1 cellular context compared by ENCODE assay signal in the genomic region with DNA sequence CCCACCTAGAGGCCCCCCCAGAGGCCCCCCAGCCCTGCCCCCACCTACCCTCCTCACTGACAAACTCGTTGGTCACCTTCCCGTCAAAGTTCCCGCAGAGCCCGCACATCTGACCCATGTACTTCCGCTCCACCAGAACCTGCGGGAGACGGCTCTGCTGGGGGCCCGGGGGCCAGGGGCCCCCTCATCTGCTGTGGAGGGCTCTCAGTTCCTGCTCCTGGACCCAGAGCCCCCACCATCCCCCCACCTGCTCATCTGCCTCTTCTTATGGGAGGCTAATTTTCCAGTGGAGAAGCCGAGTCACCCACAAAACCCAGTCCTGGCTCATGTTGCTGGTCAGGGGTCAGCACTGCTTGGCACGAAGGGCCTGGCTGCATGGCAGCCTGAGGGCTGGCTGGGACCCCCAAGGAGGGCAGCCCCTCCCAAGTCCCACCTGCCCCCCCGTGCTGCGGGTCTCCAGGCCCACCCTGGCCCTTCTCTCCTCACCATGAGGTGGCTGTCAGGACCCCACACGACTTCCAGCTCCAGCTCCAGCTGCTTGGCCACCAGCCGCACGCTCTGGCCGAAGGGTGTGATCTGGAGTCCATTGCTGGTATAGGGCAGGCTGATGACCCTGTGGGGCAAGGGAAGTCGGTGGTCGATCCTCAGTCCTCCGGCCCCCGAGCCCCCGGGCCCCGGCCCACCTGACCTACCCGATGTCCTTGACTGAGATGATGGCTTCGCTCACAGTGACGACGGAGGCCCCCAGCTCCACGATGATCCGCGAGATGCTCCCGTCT.
TF ChIP-seq lines count a peak whose summit lies in the region.

No MANE protein-coding gene starts in this region.

TF ChIP-seq in WTC11, 78 proteins besides CTCF, POLR2A, EP300 and RAD21 (continued from another document):
- TF ChIP-seq, protein P1, sequence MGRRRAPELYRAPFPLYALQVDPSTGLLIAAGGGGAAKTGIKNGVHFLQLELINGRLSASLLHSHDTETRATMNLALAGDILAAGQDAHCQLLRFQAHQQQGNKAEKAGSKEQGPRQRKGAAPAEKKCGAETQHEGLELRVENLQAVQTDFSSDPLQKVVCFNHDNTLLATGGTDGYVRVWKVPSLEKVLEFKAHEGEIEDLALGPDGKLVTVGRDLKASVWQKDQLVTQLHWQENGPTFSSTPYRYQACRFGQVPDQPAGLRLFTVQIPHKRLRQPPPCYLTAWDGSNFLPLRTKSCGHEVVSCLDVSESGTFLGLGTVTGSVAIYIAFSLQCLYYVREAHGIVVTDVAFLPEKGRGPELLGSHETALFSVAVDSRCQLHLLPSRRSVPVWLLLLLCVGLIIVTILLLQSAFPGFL (CRISPR knock-in tag; IDR thresholded peaks at IDR 0.05; ENCODE audit: borderline replicate concordance), result no peak
- TF ChIP-seq, protein P2, sequence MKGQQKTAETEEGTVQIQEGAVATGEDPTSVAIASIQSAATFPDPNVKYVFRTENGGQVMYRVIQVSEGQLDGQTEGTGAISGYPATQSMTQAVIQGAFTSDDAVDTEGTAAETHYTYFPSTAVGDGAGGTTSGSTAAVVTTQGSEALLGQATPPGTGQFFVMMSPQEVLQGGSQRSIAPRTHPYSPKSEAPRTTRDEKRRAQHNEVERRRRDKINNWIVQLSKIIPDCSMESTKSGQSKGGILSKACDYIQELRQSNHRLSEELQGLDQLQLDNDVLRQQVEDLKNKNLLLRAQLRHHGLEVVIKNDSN (CRISPR knock-in tag; IDR thresholded peaks at IDR 0.05), result no peak
- TF ChIP-seq ATF1 (CRISPR knock-in tag; IDR thresholded peaks at IDR 0.05) (no peak), FOXJ3 (CRISPR knock-in tag; IDR thresholded peaks at IDR 0.05; ENCODE audit: borderline replicate concordance) (no peak), ZNF671 (CRISPR knock-in tag; IDR thresholded peaks at IDR 0.05) (no peak), NFE2L1 (CRISPR knock-in tag; IDR thresholded peaks at IDR 0.05) (no peak)
- TF ChIP-seq, protein P3, sequence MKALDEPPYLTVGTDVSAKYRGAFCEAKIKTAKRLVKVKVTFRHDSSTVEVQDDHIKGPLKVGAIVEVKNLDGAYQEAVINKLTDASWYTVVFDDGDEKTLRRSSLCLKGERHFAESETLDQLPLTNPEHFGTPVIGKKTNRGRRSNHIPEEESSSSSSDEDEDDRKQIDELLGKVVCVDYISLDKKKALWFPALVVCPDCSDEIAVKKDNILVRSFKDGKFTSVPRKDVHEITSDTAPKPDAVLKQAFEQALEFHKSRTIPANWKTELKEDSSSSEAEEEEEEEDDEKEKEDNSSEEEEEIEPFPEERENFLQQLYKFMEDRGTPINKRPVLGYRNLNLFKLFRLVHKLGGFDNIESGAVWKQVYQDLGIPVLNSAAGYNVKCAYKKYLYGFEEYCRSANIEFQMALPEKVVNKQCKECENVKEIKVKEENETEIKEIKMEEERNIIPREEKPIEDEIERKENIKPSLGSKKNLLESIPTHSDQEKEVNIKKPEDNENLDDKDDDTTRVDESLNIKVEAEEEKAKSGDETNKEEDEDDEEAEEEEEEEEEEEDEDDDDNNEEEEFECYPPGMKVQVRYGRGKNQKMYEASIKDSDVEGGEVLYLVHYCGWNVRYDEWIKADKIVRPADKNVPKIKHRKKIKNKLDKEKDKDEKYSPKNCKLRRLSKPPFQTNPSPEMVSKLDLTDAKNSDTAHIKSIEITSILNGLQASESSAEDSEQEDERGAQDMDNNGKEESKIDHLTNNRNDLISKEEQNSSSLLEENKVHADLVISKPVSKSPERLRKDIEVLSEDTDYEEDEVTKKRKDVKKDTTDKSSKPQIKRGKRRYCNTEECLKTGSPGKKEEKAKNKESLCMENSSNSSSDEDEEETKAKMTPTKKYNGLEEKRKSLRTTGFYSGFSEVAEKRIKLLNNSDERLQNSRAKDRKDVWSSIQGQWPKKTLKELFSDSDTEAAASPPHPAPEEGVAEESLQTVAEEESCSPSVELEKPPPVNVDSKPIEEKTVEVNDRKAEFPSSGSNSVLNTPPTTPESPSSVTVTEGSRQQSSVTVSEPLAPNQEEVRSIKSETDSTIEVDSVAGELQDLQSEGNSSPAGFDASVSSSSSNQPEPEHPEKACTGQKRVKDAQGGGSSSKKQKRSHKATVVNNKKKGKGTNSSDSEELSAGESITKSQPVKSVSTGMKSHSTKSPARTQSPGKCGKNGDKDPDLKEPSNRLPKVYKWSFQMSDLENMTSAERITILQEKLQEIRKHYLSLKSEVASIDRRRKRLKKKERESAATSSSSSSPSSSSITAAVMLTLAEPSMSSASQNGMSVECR (CRISPR knock-in tag; IDR thresholded peaks at IDR 0.05; ENCODE audit: borderline replicate concordance), result no peak
- TF ChIP-seq, protein P4, sequence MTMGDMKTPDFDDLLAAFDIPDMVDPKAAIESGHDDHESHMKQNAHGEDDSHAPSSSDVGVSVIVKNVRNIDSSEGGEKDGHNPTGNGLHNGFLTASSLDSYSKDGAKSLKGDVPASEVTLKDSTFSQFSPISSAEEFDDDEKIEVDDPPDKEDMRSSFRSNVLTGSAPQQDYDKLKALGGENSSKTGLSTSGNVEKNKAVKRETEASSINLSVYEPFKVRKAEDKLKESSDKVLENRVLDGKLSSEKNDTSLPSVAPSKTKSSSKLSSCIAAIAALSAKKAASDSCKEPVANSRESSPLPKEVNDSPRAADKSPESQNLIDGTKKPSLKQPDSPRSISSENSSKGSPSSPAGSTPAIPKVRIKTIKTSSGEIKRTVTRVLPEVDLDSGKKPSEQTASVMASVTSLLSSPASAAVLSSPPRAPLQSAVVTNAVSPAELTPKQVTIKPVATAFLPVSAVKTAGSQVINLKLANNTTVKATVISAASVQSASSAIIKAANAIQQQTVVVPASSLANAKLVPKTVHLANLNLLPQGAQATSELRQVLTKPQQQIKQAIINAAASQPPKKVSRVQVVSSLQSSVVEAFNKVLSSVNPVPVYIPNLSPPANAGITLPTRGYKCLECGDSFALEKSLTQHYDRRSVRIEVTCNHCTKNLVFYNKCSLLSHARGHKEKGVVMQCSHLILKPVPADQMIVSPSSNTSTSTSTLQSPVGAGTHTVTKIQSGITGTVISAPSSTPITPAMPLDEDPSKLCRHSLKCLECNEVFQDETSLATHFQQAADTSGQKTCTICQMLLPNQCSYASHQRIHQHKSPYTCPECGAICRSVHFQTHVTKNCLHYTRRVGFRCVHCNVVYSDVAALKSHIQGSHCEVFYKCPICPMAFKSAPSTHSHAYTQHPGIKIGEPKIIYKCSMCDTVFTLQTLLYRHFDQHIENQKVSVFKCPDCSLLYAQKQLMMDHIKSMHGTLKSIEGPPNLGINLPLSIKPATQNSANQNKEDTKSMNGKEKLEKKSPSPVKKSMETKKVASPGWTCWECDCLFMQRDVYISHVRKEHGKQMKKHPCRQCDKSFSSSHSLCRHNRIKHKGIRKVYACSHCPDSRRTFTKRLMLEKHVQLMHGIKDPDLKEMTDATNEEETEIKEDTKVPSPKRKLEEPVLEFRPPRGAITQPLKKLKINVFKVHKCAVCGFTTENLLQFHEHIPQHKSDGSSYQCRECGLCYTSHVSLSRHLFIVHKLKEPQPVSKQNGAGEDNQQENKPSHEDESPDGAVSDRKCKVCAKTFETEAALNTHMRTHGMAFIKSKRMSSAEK (CRISPR knock-in tag; IDR thresholded peaks at IDR 0.05; ENCODE audit: borderline replicate concordance), result no peak
- TF ChIP-seq, protein P5, sequence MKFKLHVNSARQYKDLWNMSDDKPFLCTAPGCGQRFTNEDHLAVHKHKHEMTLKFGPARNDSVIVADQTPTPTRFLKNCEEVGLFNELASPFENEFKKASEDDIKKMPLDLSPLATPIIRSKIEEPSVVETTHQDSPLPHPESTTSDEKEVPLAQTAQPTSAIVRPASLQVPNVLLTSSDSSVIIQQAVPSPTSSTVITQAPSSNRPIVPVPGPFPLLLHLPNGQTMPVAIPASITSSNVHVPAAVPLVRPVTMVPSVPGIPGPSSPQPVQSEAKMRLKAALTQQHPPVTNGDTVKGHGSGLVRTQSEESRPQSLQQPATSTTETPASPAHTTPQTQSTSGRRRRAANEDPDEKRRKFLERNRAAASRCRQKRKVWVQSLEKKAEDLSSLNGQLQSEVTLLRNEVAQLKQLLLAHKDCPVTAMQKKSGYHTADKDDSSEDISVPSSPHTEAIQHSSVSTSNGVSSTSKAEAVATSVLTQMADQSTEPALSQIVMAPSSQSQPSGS (CRISPR knock-in tag; IDR thresholded peaks at IDR 0.05; ENCODE audit: borderline replicate concordance, low read depth), result no peak
